8 cellular contexts compared by ENCODE assay signal in the genomic region with DNA sequence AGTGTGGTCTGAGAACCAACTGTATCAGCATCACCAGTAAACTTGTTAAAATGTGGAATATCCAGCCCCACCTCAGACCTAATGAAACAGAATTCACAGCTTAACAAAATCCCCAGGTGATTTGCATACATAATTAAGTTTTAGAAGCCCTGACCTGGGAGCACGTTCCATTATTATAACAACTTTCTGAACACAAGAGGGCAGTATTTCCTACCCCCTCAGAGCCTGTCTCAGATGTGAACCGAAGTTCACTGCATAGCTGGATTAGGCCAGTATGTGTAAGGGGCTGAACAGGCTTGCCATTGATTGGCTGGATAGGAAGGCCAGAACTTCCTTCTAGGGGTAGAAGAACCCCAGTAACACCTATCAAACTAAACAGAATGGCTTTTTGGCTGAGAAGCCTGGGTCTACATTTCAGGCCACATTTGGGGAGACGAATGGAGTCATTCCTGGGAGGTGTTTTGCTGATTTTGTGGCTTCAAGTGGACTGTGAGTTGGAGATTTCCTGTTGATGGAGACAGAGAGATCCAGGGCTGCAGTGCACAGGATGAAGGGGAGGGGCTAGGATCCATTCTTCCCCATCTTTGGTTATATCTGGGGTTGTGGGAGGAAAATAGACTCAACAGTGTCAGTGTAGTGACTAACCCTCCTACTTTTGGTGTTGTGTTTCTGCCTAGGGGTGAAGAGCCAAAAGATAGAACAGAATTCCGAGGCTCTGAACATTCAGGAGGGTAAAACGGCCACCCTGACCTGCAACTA.
DNase-seq lines count a peak whose midpoint lies in the region; ATAC-seq and TF ChIP-seq lines count a peak whose summit lies in the region.

No MANE protein-coding gene starts in this region.

- BruUV-seq in Panc1 (replicated peaks; lab: Mats Ljungman, UMichigan): no TSS peak

- H3K4me3 ChIP-seq in H7 (ENCODE audit: insufficient read depth, low read depth, low read length): no peak overlapping the region
- H3K4me3 ChIP-seq in Panc1 (ENCODE audit: low read depth in 2 of 2, low read length in 2 of 2): no peak overlapping the region
- H3K4me3 ChIP-seq in trophoblast cell (ENCODE audit: low read depth, low read length): no peak overlapping the region

- no peak overlapping the region for H3K14ac ChIP-seq in trophoblast cell (ENCODE audit: low read length)

- no peak overlapping the region for H2BK5ac ChIP-seq in trophoblast cell (ENCODE audit: low read depth, low read length, poor library complexity)

- H4K91ac ChIP-seq in trophoblast cell (ENCODE audit: low read depth, low read length): no peak overlapping the region

- H3K4ac ChIP-seq in trophoblast cell (ENCODE audit: low read depth, low read length): no peak overlapping the region

- no peaks in the 10 kb centered on the region for H3K79me2 ChIP-seq in trophoblast cell (ENCODE audit: control insufficient read depth, insufficient read depth, low read length, poor library complexity)

- intact Hi-C loops in Panc1 (cut with micrococcal nuclease; ENCODE audit: unreplicated experiment): no loop called here

- CTCF ChIA-PET in Panc1 (lab: Charles Lee): no interaction called here

- no peak overlapping the region for H2AFZ ChIP-seq in trophoblast cell (ENCODE audit: insufficient read depth, low read length, poor library complexity)

- no peak overlapping the region for H2BK12ac ChIP-seq in trophoblast cell (ENCODE audit: low read length)

- H3K9ac ChIP-seq in trophoblast cell (ENCODE audit: low read length): no peak overlapping the region

- H3K79me1 ChIP-seq in trophoblast cell (ENCODE audit: low read length): no peaks in the 10 kb centered on the region

- no peak overlapping the region for H4K12ac ChIP-seq in trophoblast cell (ENCODE audit: low read depth, low read length)

- no peak overlapping the region for H4K8ac ChIP-seq in trophoblast cell (ENCODE audit: low read depth, low read length)

- ATAC-seq in Panc1 (peak; percentile 76; the same call in 1 of the 2 replicates), GM18868 (IDR thresholded peaks at IDR 0.05; ENCODE audit: unreplicated experiment) (no peak)

- H3K27me3 ChIP-seq in H7 (ENCODE audit: control insufficient read depth, insufficient read depth, low read length) (no peaks in the 10 kb centered on the region), Panc1 (ENCODE audit: control insufficient read depth, insufficient read depth, low read length) (no peaks in the 10 kb centered on the region), trophoblast cell (ENCODE audit: insufficient read depth, low read length) (no peaks in the 10 kb centered on the region)

- H3K9me3 ChIP-seq in Panc1 (ENCODE audit: control insufficient read depth, insufficient read depth, low read depth, low read length) (no peaks in the 10 kb centered on the region), trophoblast cell (ENCODE audit: insufficient read depth, low read depth, low read length) (no peaks in the 10 kb centered on the region)

- TF ChIP-seq CTCF in Panc1 (IDR thresholded peaks at IDR 0.05): peak; percentile 74

- H3K18ac ChIP-seq in trophoblast cell (ENCODE audit: low read length): no peak overlapping the region

- no peak overlapping the region for H2AK5ac ChIP-seq in trophoblast cell (ENCODE audit: low read length)

- H3K27ac ChIP-seq in Panc1 (ENCODE audit: low read length): no peak overlapping the region
- no peak overlapping the region for H3K27ac ChIP-seq in trophoblast cell (ENCODE audit: low read depth, low read length)

- H3K4me1 ChIP-seq in Panc1 (ENCODE audit: control insufficient read depth, insufficient read depth, low read length) (no peaks in the 10 kb centered on the region), trophoblast cell (ENCODE audit: control insufficient read depth in 1 of 2, insufficient read depth in 2 of 2, low read length in 2 of 2) (peaks cover 3 to 7% of the 10 kb centered on the region in 2 experiments)

- H3K23ac ChIP-seq in trophoblast cell (ENCODE audit: low read length): no peak overlapping the region

- H2BK120ac ChIP-seq in trophoblast cell (ENCODE audit: insufficient read depth, low read length, poor library complexity): no peak overlapping the region

- H3K36me3 ChIP-seq in H7 (replicated peaks; ENCODE audit: control insufficient read depth, insufficient read depth, low read length) (no peaks in the 10 kb centered on the region), Panc1 (ENCODE audit: control insufficient read depth, insufficient read depth, low read length) (no peaks in the 10 kb centered on the region), trophoblast cell (ENCODE audit: control insufficient read depth in 1 of 2, insufficient read depth in 2 of 2, low read length in 2 of 2) (no peaks in the 10 kb centered on the region)

- DNase-seq in Daoy (ENCODE audit: low read depth) (peak; percentile 68), H7 (peak; percentile 59), Panc1 (ENCODE audit: low read depth, low spot score) (no peak), dermis blood vessel endothelial cell (peak; percentile 51), trophoblast cell (peak; percentile 3 to 64), NCI-H187 treated with DMSO at 0.1 percent for 48 hours (lab: John Stamatoyannopoulos, UW) (no peak), cerebellum (ENCODE audit: low spot score) (no peak)

- POLR2A ChIA-PET in Panc1 (lab: Charles Lee): no interaction called here

- in situ Hi-C loops in Panc1 (cut with HindIII; ENCODE audit: low pct_unique_long_range_greater_than_20kb, low sequenced_read_pairs): no loop called here

- no CpG with 5 or more reads among the region's 5 CpGs for WGBS in trophoblast cell (ENCODE audit: extremely low coverage, insufficient coverage, insufficient read length)

- no peak overlapping the region for H3K4me2 ChIP-seq in trophoblast cell (ENCODE audit: low read length)

Comparison
In these comparisons a context has a peak if more than half of its experiments do, and no peak if none do; other contexts are left out.
1. DNase-seq: peak in Daoy (single experiment), H7 (single experiment), dermis blood vessel endothelial cell (single experiment) and trophoblast cell (2 of 2); none in Panc1 (single experiment), NCI-H187 treated with DMSO at 0.1 percent for 48 hours (single experiment) and cerebellum (single experiment).